13 cellular contexts compared by ENCODE assay signal in genomic region chr6:1313364-1313754, GRCh38. TPM values are rescaled to one million over a fixed set of nuclear protein-coding genes. Genes with fewer than 3 reads are reported as not detected.
DNase-seq lines count a peak whose midpoint lies in the region; TF ChIP-seq lines count a peak whose summit lies in the region.
"Had no signal": no experiment of that assay in that cellular context is flagged by ENCODE, and none has a peak within 500 bp of the region (broad histone marks: within the 10 kb centered on the region; RNA-seq: fewer than 3 reads in every experiment).

No MANE protein-coding gene starts in this region.

- H2BK15ac ChIP-seq in neuronal stem cell (ENCODE audit: low read length): no peak overlapping the region

- H3K18ac ChIP-seq in neuronal stem cell (ENCODE audit: low read length): peak overlapping the region; percentile 42

- no CpG with 5 or more reads among the region's 67 CpGs for WGBS in neuronal stem cell (ENCODE audit: extremely low coverage in 2 of 2, insufficient read length in 2 of 2, insufficient replicate concordance in 1 of 2), 2 donors
- WGBS in tibial nerve, 2 donors: 3 to 5% methylated on average over 13 to 23 of the region's 67 CpGs

- H3K23ac ChIP-seq in neuronal stem cell (ENCODE audit: low read depth, low read length, poor library complexity): peak overlapping the region; percentile 82

- H2BK120ac ChIP-seq in neuronal stem cell (ENCODE audit: low read depth, low read length): no peak overlapping the region

- TF ChIP-seq CTCF in epithelial cell of proximal tubule (conservative IDR thresholded peaks at IDR 0.05; ENCODE audit: low read depth, low read length): no peak
- no peak for TF ChIP-seq CTCF in tibial nerve (IDR thresholded peaks at IDR 0.05)

- H3K4ac ChIP-seq in neuronal stem cell (ENCODE audit: low read length): no peak overlapping the region

- peak; percentile 17 for DNase-seq in CD1c-positive myeloid dendritic cell (ENCODE audit: extremely low spot score)
- no peak for DNase-seq in NT2/D1 (ENCODE audit: low read depth, low spot score)
- no peak for DNase-seq in epithelial cell of proximal tubule (ENCODE audit: low read depth)
- DNase-seq in neuronal stem cell (ENCODE audit: low spot score): no peak
- DNase-seq in central memory CD4-positive, alpha-beta T cell: no peak
- no peak for DNase-seq in tibial nerve (ENCODE audit: low spot score in 2 of 2)
- DNase-seq in T1000 (lab: John Stamatoyannopoulos, UW): no peak
- no peak for DNase-seq in dedifferentiated amniotic fluid mesenchymal stem cell (ENCODE audit: extremely low spot score)
- DNase-seq: activated T-cell treated with anti-CD3 and anti-CD28 coated beads, Interleukin-2, amount 50 U/mL, for 1 hour; CD8-positive, alpha-beta memory T cell; NCI-H510A; SHP77 treated with DMSO at 0.1 percent for 48 hours had no signal

- TF ChIP-seq POLR2A in tibial nerve (IDR thresholded peaks at IDR 0.05): no peak

- H3K9ac ChIP-seq in NT2/D1 (ENCODE audit: insufficient read length, low read depth) (no peak overlapping the region), neuronal stem cell (ENCODE audit: low read depth, low read length, poor library complexity) (no peak overlapping the region)

- H3K4me1 ChIP-seq in NT2/D1 (ENCODE audit: insufficient read depth, insufficient read length): no peaks in the 10 kb centered on the region
- H3K4me1 ChIP-seq in neuronal stem cell (ENCODE audit: control insufficient read depth in 2 of 2, insufficient read depth in 1 of 2, low read depth in 1 of 2, low read length in 2 of 2): peaks cover 0 to 4% of the 10 kb centered on the region in 2 donors
- peaks cover 0 to 47% (median 19%) of the 10 kb centered on the region in 4 donors for H3K4me1 ChIP-seq in tibial nerve

- H4K91ac ChIP-seq in neuronal stem cell (ENCODE audit: low read depth, low read length, poor library complexity): no peak overlapping the region

- no peak overlapping the region for H3K14ac ChIP-seq in neuronal stem cell (ENCODE audit: low read length)

- H3K27me3 ChIP-seq in NT2/D1 (ENCODE audit: insufficient read depth, insufficient read length): peaks cover 77% of the 10 kb centered on the region
- H3K27me3 ChIP-seq in neuronal stem cell (ENCODE audit: control insufficient read depth in 3 of 3, insufficient read depth in 3 of 3, low read depth in 1 of 3, low read length in 3 of 3): peaks cover 34 to 80% (median 79%) of the 10 kb centered on the region in 3 experiments
- peaks cover 6 to 75% of the 10 kb centered on the region in 2 donors for H3K27me3 ChIP-seq in tibial nerve

- no peak overlapping the region for H2AK5ac ChIP-seq in neuronal stem cell (ENCODE audit: low read depth, low read length)

- no peak for TF ChIP-seq EP300 in tibial nerve (IDR thresholded peaks at IDR 0.05)

- H3K9me3 ChIP-seq in NT2/D1 (ENCODE audit: insufficient read depth, low read length): no peaks in the 10 kb centered on the region
- no peaks in the 10 kb centered on the region for H3K9me3 ChIP-seq in neuronal stem cell (replicated peaks in 1 of 2; ENCODE audit: control insufficient read depth in 2 of 2, insufficient read depth in 1 of 2, low read depth in 1 of 2, low read length in 2 of 2)
- peaks cover 0 to 8% (median 0%) of the 10 kb centered on the region in 4 donors for H3K9me3 ChIP-seq in tibial nerve
- H3K9me3 ChIP-seq: ascending aorta had no signal

- H3K4me3 ChIP-seq in NT2/D1 (ENCODE audit: insufficient read length, low read depth) (peak overlapping the region; percentile 53), epithelial cell of proximal tubule (ENCODE audit: low read depth, low read length) (peak overlapping the region; percentile 70), neuronal stem cell (ENCODE audit: low read length in 2 of 2) (peak overlapping the region in 1 of 2 donors; percentile 51), tibial nerve (peak overlapping the region in 1 of 4 donors; percentile 43)

- H3K27ac ChIP-seq in neuronal stem cell (replicated peaks; ENCODE audit: low read length): no peak overlapping the region
- H3K27ac ChIP-seq in tibial nerve: no peak overlapping the region
- H3K27ac ChIP-seq: ascending aorta had no signal

- no peak overlapping the region for H4K8ac ChIP-seq in neuronal stem cell (ENCODE audit: low read depth, low read length)

- no peak overlapping the region for H2BK12ac ChIP-seq in neuronal stem cell (ENCODE audit: low read length)

- H3K79me1 ChIP-seq in neuronal stem cell (ENCODE audit: low read depth, low read length): peaks cover 1% of the 10 kb centered on the region

- H3K4me2 ChIP-seq in neuronal stem cell (ENCODE audit: insufficient read depth, low read length, poor library complexity, severe bottlenecking): peak overlapping the region; percentile 71

- H3K36me3 ChIP-seq in NT2/D1 (ENCODE audit: insufficient read depth, insufficient read length, low read length): no peaks in the 10 kb centered on the region
- H3K36me3 ChIP-seq in neuronal stem cell (replicated peaks in 1 of 2; ENCODE audit: control insufficient read depth in 2 of 2, insufficient read depth in 2 of 2, low read length in 2 of 2): no peaks in the 10 kb centered on the region
- no peaks in the 10 kb centered on the region for H3K36me3 ChIP-seq in tibial nerve
- H3K36me3 ChIP-seq: ascending aorta had no signal

- no peak overlapping the region for H2BK5ac ChIP-seq in neuronal stem cell (ENCODE audit: low read length)

- H2AFZ ChIP-seq in neuronal stem cell (ENCODE audit: low read length): no peak overlapping the region

RNA-seq across cellular contexts. Expression of gene FOXQ1, which starts 1.5 kb away (rescaled TPM):
- total RNA-seq in epithelial cell of proximal tubule (2.0 and 2.1 TPM in 2 replicates), tibial nerve (under 1 TPM in 2 of 4 donors, not detected in 2; 0.21 to 0.59 TPM)
- polyA plus RNA-seq in neuronal stem cell (2013, experiment 1 of 2): not detected
- polyA plus RNA-seq in neuronal stem cell (2013, experiment 2 of 2): 0.01 TPM
- total RNA-seq: CD8-positive, alpha-beta memory T cell had no signal
- polyA plus RNA-seq: CD8-positive, alpha-beta memory T cell had no signal
